Comparison of ENCODE assay signal across 1 cellular context in the genomic region with DNA sequence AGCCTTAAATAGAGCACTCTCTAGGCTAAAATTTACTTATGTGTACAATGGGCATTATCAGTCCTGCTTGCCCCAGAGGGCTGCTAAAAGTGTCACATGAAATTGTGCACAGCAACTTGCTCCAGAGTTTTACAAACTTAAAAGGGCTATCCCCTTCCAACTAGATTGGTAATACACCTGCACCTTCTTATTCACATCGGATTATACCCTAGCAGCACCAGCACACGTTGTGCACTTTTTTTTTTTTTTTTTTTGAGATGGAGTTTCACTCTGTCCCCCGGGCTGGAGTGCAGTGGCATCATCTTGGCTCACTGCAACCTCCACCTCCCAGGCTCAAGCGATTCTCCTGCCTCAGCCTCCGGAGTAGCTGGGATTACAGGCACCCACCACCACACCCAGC. TPM values are rescaled to one million over a fixed set of nuclear protein-coding genes. Genes with fewer than 3 reads are reported as not detected.
"Had no signal": no experiment of that assay in that cellular context is flagged by ENCODE, and none has a peak within 500 bp of the region (broad histone marks: within the 10 kb centered on the region; RNA-seq: fewer than 3 reads in every experiment).

No MANE protein-coding gene starts in this region.

RNA-seq across cellular contexts. Expression of gene CDR2L, which starts 56.4 kb away (rescaled TPM):
- total RNA-seq: activated B cell treated with CpG ODN at 0.5 μM for 24 hours had no signal
